ENCODE assay signal across 8 cellular contexts in the genomic region with DNA sequence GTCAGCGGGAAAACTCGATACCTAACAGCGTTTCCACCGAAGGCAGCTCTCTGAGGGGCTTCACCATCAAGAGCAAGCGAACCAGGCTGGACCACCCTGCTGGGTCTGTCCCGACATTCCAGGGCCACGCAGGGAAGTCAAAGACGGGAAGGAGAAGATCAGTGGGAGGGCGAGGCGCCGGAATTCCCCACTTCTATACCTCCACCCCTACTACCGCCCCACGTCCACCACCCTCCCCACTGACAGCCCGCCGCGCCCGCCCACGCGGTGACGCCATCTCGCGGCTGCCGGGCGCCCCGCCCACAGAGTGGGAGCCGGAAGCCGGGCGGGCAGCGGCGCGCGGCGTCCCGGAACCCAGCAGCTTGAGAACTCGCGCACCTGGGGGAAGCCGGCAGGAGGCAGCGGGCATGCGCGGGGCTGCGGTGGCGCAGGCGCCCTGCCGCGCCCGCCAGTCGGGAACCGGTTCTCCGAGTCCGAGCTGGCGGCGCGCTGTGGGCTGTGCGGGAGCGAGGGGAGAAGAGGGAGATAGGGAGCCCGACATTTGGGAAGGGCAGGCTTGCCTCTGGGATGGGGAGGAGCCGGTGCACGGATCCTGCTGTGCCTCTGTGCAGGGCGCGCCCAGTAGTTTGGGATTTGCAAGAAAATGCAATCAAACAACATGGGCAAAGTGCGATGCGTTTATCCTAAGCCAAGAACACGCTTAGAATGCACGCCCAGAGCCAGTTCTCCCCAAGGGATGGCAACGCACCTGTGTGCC. TPM values are rescaled to one million over a fixed set of nuclear protein-coding genes. Genes with fewer than 3 reads are reported as not detected.
DNase-seq lines count a peak whose midpoint lies in the region; ATAC-seq and TF ChIP-seq lines count a peak whose summit lies in the region.

No MANE protein-coding gene starts in this region.

- DNase-seq in NCI-H1436 treated with DMSO at 0.1 percent for 48 hours (lab: John Stamatoyannopoulos, UW) (peak; percentile 32), T-helper 17 cell (peak; percentile 96 to 98 (median 96)), amygdala (lab: John Stamatoyannopoulos, UW) (peak; percentile 25 to 91 (median 77)), right atrium auricular region (ENCODE audit: low spot score) (peak; percentile 84), psoas muscle (peak; percentile 89 to 94)

- peak overlapping the region; percentile 50 to 67 for H3K4me3 ChIP-seq in right atrium auricular region
- peak overlapping the region; percentile 94 for H3K4me3 ChIP-seq in psoas muscle
- peak overlapping the region; percentile 64 for H3K4me3 ChIP-seq in urinary bladder (ENCODE audit: low read depth, low read length)

- H3K27me3 Mint-ChIP-seq in T-helper 17 cell, result no peaks in the 10 kb centered on the region

- H3K36me3 Mint-ChIP-seq in T-helper 17 cell (ENCODE audit: low read depth), result peaks cover 12% of the 10 kb centered on the region

- TF ChIP-seq CTCF in right atrium auricular region (IDR thresholded peaks at IDR 0.05) (no peak), psoas muscle (IDR thresholded peaks at IDR 0.05) (no peak)

- H3K27ac ChIP-seq in right atrium auricular region (peak overlapping the region; percentile 87), psoas muscle (peak overlapping the region; percentile 81), urinary bladder (ENCODE audit: low read depth) (peak overlapping the region; percentile 83)

- H3K27me3 ChIP-seq in right atrium auricular region, result no peaks in the 10 kb centered on the region
- no peaks in the 10 kb centered on the region for H3K27me3 ChIP-seq in psoas muscle (ENCODE audit: insufficient read depth in 3 of 3, low read length in 2 of 3)

- 0 to 1% (median 1%) methylated on average over 51 to 65 of the region's 65 CpGs for WGBS in psoas muscle, 3 donors
- under 1% methylated on average over 65 of the region's 65 CpGs for WGBS in urinary bladder

- H3K4me1 Mint-ChIP-seq in T-helper 17 cell, result peaks cover 43% of the 10 kb centered on the region

- H3K4me1 ChIP-seq in right atrium auricular region (peaks cover 0 to 35% of the 10 kb centered on the region in 2 donors), psoas muscle (peaks cover 26% of the 10 kb centered on the region), urinary bladder (ENCODE audit: insufficient read depth) (no peaks in the 10 kb centered on the region)

- peak; percentile 25 for ATAC-seq in GM18499 (IDR thresholded peaks at IDR 0.05; ENCODE audit: insufficient read depth, unreplicated experiment)
- ATAC-seq in HG02852 (IDR thresholded peaks at IDR 0.05; ENCODE audit: unreplicated experiment), result peak; percentile 44
- peak; percentile 72 for ATAC-seq in T-helper 17 cell
- peak; percentile 79 to 84 (median 84) for ATAC-seq in psoas muscle

- intact Hi-C loops in psoas muscle (cut with DNase I), result loop anchor here (5.0 to 10.0 kb wide), 3 partner anchors 65 to 273 kb away; partner anchors contain the start of gene TBC1D19 (in 1 of the 2)

- H3K9me3 ChIP-seq in T-helper 17 cell (ENCODE audit: control insufficient read depth, low read length, poor library complexity, severe bottlenecking), result no peaks in the 10 kb centered on the region
- H3K9me3 ChIP-seq in right atrium auricular region, result no peaks in the 10 kb centered on the region
- no peaks in the 10 kb centered on the region for H3K9me3 ChIP-seq in psoas muscle

- H3K4me3 Mint-ChIP-seq in T-helper 17 cell, result peak overlapping the region; percentile 98

- H3K27ac Mint-ChIP-seq in T-helper 17 cell, result peak overlapping the region; percentile 98

- H3K36me3 ChIP-seq in right atrium auricular region (no peaks in the 10 kb centered on the region), psoas muscle (ENCODE audit: insufficient read depth in 1 of 2, low read depth in 1 of 2) (no peaks in the 10 kb centered on the region), urinary bladder (ENCODE audit: insufficient read depth) (no peaks in the 10 kb centered on the region)

RNA-seq across cellular contexts. Expression of gene STIM2, which starts 3.2 kb away (rescaled TPM):
- total RNA-seq in T-helper 17 cell (10 to 100 TPM; 70.1 to 73.4 TPM), right atrium auricular region (10 to 100 TPM in 1 of 2 donors, 1 to 10 TPM in 1; 9.2 to 10.5 TPM), psoas muscle (1 to 10 TPM; 4.9 to 8.4 (median 5.9) TPM), urinary bladder (34.9 TPM)
- polyA plus RNA-seq in psoas muscle (1 to 10 TPM; 2.4 to 4.7 (median 4.0) TPM), urinary bladder (14.9 TPM)

Comparison
In these comparisons a context has a peak if more than half of its experiments do, and no peak if none do; other contexts are left out.
1. Peak in every context shown above with its lines: DNase-seq, ATAC-seq, H3K4me3 ChIP-seq and H3K27ac ChIP-seq.
2. ATAC-seq: peak in every context shown above with its lines; median percentile 84 in psoas muscle; 72 in T-helper 17 cell; 44 in HG02852; 25 in GM18499.
3. DNase-seq: peak in every context shown above with its lines; median percentile 96 in T-helper 17 cell; 92 in psoas muscle; 84 in right atrium auricular region; 77 in amygdala; 32 in NCI-H1436 treated with DMSO at 0.1 percent for 48 hours.